ENCODE assay signal across 33 cellular contexts in the genomic region with DNA sequence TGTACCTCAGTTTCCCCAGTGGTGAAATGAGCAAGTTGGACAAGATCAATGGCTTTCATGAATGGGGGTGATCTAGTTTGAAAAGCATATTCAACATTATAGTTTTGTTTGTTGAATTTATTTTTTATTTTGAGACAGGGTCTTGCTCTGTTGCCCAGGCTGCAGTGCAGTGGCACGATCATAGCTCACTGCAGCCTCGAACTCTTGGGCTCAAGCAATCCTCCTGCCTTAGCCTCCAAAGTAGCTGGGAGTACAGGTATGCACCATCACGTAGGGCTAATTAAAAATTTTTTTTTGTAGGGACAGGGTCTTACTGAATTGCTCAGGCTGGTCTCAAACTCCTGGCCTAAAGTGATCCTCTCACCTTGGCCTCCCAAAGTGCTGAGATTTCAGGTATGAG.
"Had no signal": no experiment of that assay in that cellular context is flagged by ENCODE, and none has a peak within 500 bp of the region (broad histone marks: within the 10 kb centered on the region; RNA-seq: fewer than 3 reads in every experiment).

No MANE protein-coding gene starts in this region.

- H3K27ac ChIP-seq: adrenal gland, ascending aorta, body of pancreas, brain microvascular endothelial cell, breast epithelium, cardiac muscle cell had no signal

- DNase-seq: activated effector memory CD4-positive, alpha-beta T cell treated with anti-CD3 and anti-CD28 coated beads, Interleukin-2, amount 50 U/mL, for 16 hours; activated effector memory CD4-positive, alpha-beta T cell treated with Interleukin-2 at 50 U/mL for 16 hours; activated gamma-delta T cell; activated gamma-delta T cell treated with Interleukin-2 at 50 U/mL for 16 hours; activated naive CD4-positive, alpha-beta T cell; activated naive CD4-positive, alpha-beta T cell treated with anti-CD3 and anti-CD28 coated beads for 36 hours; activated naive CD4-positive, alpha-beta T cell treated with anti-CD3 and anti-CD28 coated beads, Interleukin-2, amount 10 ng/mL, durations not matched to agents 7 days and 5 days; activated naive CD4-positive, alpha-beta T cell treated with anti-CD3 and anti-CD28 coated beads, Interleukin-2, amount 50 U/mL, for 16 hours; activated naive CD4-positive, alpha-beta T cell treated with Interleukin-2 at 50 U/mL for 16 hours; activated naive CD8-positive, alpha-beta T cell treated with anti-CD3 and anti-CD28 coated beads for 36 hours; activated naive CD8-positive, alpha-beta T cell treated with anti-CD3 and anti-CD28 coated beads, Interleukin-2, amount 10 ng/mL, durations not matched to agents 7 days and 5 days; activated naive CD8-positive, alpha-beta T cell treated with anti-CD3 and anti-CD28 coated beads, Interleukin-2, amount 50 U/mL, for 24 hours; activated T-cell treated with anti-CD3 and anti-CD28 coated beads, Interleukin-2, amount 50 U/mL, for 24 hours; activated T-cell treated with anti-CD3 and anti-CD28 coated beads, Interleukin-2, amount 50 U/mL, for 4 hours; activated T-cell treated with anti-CD3 and anti-CD28 coated beads, Interleukin-2, amount 50 U/mL, for 48 hours; activated T-cell treated with anti-CD3 and anti-CD28 coated beads, Interleukin-2, amount 50 U/mL, for 72 hours; adrenal gland; amniotic stem cell; amygdala; anterior cingulate cortex; aorta; body of pancreas; brain microvascular endothelial cell; caudate nucleus; central memory CD4-positive, alpha-beta T cell; cerebellar nuclear complex had no signal

- H3K4me3 ChIP-seq: adrenal gland, ascending aorta, body of pancreas, breast epithelium, cardiac muscle cell had no signal

- H3K9me3 ChIP-seq: adrenal gland, ascending aorta, body of pancreas, breast epithelium had no signal

- ATAC-seq: activated naive CD4-positive, alpha-beta T cell treated with anti-CD3 and anti-CD28 coated beads, Interleukin-2, amount 50 U/mL, for 72 hours; activated naive CD8-positive, alpha-beta T cell treated with anti-CD3 and anti-CD28 coated beads, Interleukin-2, amount 50 U/mL, for 24 hours; activated T-cell treated with anti-CD3 and anti-CD28 coated beads, Interleukin-2, amount 50 U/mL, for 4 hours; activated T-cell treated with anti-CD3 and anti-CD28 coated beads, Interleukin-2, amount 50 U/mL, for 72 hours; activated T-helper 17 cell treated with anti-CD3 and anti-CD28 coated beads, Interleukin-2, amount 50 U/mL, for 72 hours; body of pancreas had no signal

- H3K4me1 ChIP-seq: ascending aorta, body of pancreas, breast epithelium had no signal

- H3K36me3 ChIP-seq: adrenal gland, ascending aorta, brain microvascular endothelial cell, breast epithelium, cardiac muscle cell had no signal

- H3K27me3 ChIP-seq: adrenal gland, ascending aorta, body of pancreas, brain microvascular endothelial cell, breast epithelium, cardiac muscle cell had no signal

- FAIRE-seq: astrocyte, bronchial epithelial cell had no signal
